In the genomic region with DNA sequence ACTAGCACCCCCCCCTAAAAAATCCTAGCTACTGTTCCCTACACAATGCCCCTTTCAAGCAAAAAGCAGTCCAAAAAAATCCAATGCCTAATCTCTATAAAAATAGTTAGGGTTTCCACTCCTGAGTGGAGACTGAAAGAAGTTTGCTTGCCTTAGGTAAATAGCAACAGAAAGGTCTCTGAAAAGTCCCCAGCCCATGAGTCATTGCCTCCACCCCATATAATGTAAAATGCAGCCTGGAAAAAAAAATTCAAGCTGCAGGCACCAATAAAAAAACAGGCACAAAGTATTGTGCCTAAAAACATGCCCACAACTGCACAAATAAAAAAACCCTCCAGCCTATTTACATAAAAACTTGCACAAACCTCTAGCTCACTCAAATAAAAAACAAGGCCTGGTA, we compare ENCODE assay signal across 22 cellular contexts. TPM values are rescaled to one million over a fixed set of nuclear protein-coding genes. Genes with fewer than 3 reads are reported as not detected.
DNase-seq lines count a peak whose midpoint lies in the region; ATAC-seq, FAIRE-seq and TF ChIP-seq lines count a peak whose summit lies in the region.
"Had no signal": no experiment of that assay in that cellular context is flagged by ENCODE, and none has a peak within 500 bp of the region (broad histone marks: within the 10 kb centered on the region; RNA-seq: fewer than 3 reads in every experiment).

No MANE protein-coding gene starts in this region.

- H3K27ac ChIP-seq in brain microvascular endothelial cell (no peak overlapping the region), SJCRH30 (no peak overlapping the region)
- H3K27ac ChIP-seq: gastrocnemius medialis had no signal

- FAIRE-seq in H54 (lab: Jason Lieb, UNC) = peak; percentile 53
- FAIRE-seq: HTR-8/SVneo, urothelium cell line had no signal

- DNase-seq in A172 (ENCODE audit: low spot score) (peak; percentile 35), H54 (ENCODE audit: insufficient read length, low spot score) (no peak), brain microvascular endothelial cell (peak; percentile 17), progenitor cell of endocrine pancreas (ENCODE audit: low spot score, unreplicated experiment) (no peak), SJCRH30 (no peak)
- no peak for DNase-seq in stimulated activated CD4-positive, alpha-beta T cell treated with anti-CD3 and anti-CD28 coated beads, Interleukin-2, amount 100 ng/mL, for 24 hours
- DNase-seq in activated CD8-positive, alpha-beta memory T cell treated with anti-CD3 and anti-CD28 coated beads, Interleukin-2, amount 50 U/mL, for 4 hours = no peak
- DNase-seq: activated CD4-positive, alpha-beta memory T cell treated with anti-CD3 and anti-CD28 coated beads for 36 hours; activated T-cell treated with anti-CD3 and anti-CD28 coated beads, Interleukin-2, amount 50 U/mL, for 4 hours; dermis blood vessel endothelial cell; gastrocnemius medialis; GOT3; Karpas-422; NCI-H69; SHP77; stimulated activated CD4-positive, alpha-beta T cell treated with anti-CD3 and anti-CD28 coated beads, Interleukin-4, amount 100 ng/mL, for 4 hours; T-helper 1 cell had no signal

- TF ChIP-seq CTCF in brain microvascular endothelial cell (IDR thresholded peaks at IDR 0.05; ENCODE audit: low read depth, low read length, missing control alignments) = no peak
- no peak for TF ChIP-seq CTCF in progenitor cell of endocrine pancreas (IDR thresholded peaks at IDR 0.05; ENCODE audit: unreplicated experiment)

- H3K9me3 ChIP-seq in SJCRH30 (replicated peaks) = peaks cover 59% of the 10 kb centered on the region

- ATAC-seq in HG02852 (IDR thresholded peaks at IDR 0.05; ENCODE audit: unreplicated experiment) = no peak
- ATAC-seq: activated T-cell treated with anti-CD3 and anti-CD28 coated beads, Interleukin-2, amount 50 U/mL, for 4 hours; gastrocnemius medialis had no signal

- peaks cover 40% of the 10 kb centered on the region for H3K9me3 Mint-ChIP-seq in progenitor cell of endocrine pancreas (ENCODE audit: low read depth)

- H3K4me1 ChIP-seq in SJCRH30 = peaks cover 11% of the 10 kb centered on the region
- H3K4me1 ChIP-seq: gastrocnemius medialis had no signal

- no peaks in the 10 kb centered on the region for H3K27me3 Mint-ChIP-seq in progenitor cell of endocrine pancreas
- H3K27me3 Mint-ChIP-seq: activated CD4-positive, alpha-beta memory T cell treated with anti-CD3 and anti-CD28 coated beads for 36 hours; activated naive CD8-positive, alpha-beta T cell; brain had no signal

- H3K36me3 ChIP-seq in brain microvascular endothelial cell (replicated peaks) (peaks cover 4% of the 10 kb centered on the region), SJCRH30 (peaks cover 58% of the 10 kb centered on the region)

- H3K4me3 ChIP-seq in brain microvascular endothelial cell (ENCODE audit: low read depth, low read length) (no peak overlapping the region), SJCRH30 (no peak overlapping the region)
- H3K4me3 ChIP-seq: gastrocnemius medialis had no signal

- in situ Hi-C loops in brain microvascular endothelial cell (cut with HindIII; ENCODE audit: low pct_ligation_motif_present, low sequenced_read_pairs) = no loop called here

- H3K36me3 Mint-ChIP-seq in progenitor cell of endocrine pancreas (ENCODE audit: insufficient read depth) = peaks cover 61% of the 10 kb centered on the region

- no peaks in the 10 kb centered on the region for H3K27me3 ChIP-seq in brain microvascular endothelial cell (replicated peaks)
- no peaks in the 10 kb centered on the region for H3K27me3 ChIP-seq in SJCRH30
- H3K27me3 ChIP-seq: gastrocnemius medialis had no signal

- no peak overlapping the region for H3K4me3 Mint-ChIP-seq in progenitor cell of endocrine pancreas (ENCODE audit: low read depth)
- H3K4me3 Mint-ChIP-seq: activated CD4-positive, alpha-beta memory T cell treated with anti-CD3 and anti-CD28 coated beads for 36 hours; activated naive CD8-positive, alpha-beta T cell; activated T-cell treated with anti-CD3 and anti-CD28 coated beads, Interleukin-2, amount 50 U/mL, for 4 hours had no signal

- H3K27ac Mint-ChIP-seq in progenitor cell of endocrine pancreas = peak overlapping the region; percentile 5
- H3K27ac Mint-ChIP-seq: activated CD4-positive, alpha-beta memory T cell treated with anti-CD3 and anti-CD28 coated beads for 36 hours; activated naive CD8-positive, alpha-beta T cell had no signal

- TF ChIP-seq POLR2A in H54 (IDR thresholded peaks at IDR 0.05; ENCODE audit: low read depth, low read length) = no peak

- no peaks in the 10 kb centered on the region for H3K4me1 Mint-ChIP-seq in progenitor cell of endocrine pancreas (ENCODE audit: low read depth)
- H3K4me1 Mint-ChIP-seq: brain had no signal

RNA-seq across cellular contexts. Expression of a gene that starts 47.5 kb away (rescaled TPM):
- total RNA-seq in A172 (2014; rRNA removed; shearing (Covaris generic)) = 30.1 and 33.8 TPM in 2 replicates
- 13.2 and 13.3 TPM in 2 replicates for total RNA-seq in progenitor cell of endocrine pancreas
- total RNA-seq in SJCRH30 (2014; rRNA removed; shearing (Covaris generic)) = 32.1 and 34.1 TPM in 2 replicates

Comparison
In these comparisons a context has a peak if more than half of its experiments do, and no peak if none do; other contexts are left out.
1. DNase-seq: peak in A172 (single experiment) and brain microvascular endothelial cell (single experiment); none in H54 (single experiment), progenitor cell of endocrine pancreas (single experiment), stimulated activated CD4-positive, alpha-beta T cell treated with anti-CD3 and anti-CD28 coated beads, Interleukin-2, amount 100 ng/mL, for 24 hours (0 of 2), activated CD8-positive, alpha-beta memory T cell treated with anti-CD3 and anti-CD28 coated beads, Interleukin-2, amount 50 U/mL, for 4 hours (single experiment) and SJCRH30 (0 of 2).